ENCODE assay signal across 8 cellular contexts in the genomic region with DNA sequence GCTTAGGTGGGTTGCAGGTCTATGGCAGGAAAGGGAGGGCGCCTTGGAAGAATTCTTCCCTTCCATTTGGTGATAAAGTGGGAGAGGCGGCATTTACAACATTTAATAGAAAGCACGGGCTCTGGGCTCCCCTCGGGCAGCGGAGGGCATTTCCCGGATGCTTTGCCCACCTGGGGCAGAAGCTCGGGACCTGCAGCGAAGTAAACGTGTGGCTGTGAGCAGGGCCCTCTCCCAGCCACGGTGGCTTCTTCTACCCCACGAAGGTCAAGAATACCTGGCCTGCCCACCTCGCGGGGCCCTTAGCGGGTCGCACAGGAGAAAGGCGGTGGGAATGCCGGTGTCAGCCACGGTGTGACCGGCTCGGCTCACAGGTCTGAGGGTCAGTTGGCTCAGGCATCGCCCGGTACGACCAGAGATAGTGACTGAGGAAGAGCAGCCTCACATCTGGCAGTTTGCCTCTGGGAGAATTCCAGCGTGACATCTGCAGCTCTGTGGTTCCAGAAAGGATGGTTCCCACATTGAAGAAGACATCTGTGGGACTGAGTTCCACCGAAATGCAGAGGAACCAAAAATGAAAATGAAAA. TPM values are rescaled to one million over a fixed set of nuclear protein-coding genes. Genes with fewer than 3 reads are reported as not detected.
DNase-seq lines count a peak whose midpoint lies in the region; ATAC-seq and TF ChIP-seq lines count a peak whose summit lies in the region.

No MANE protein-coding gene starts in this region.

- peaks cover 10% of the 10 kb centered on the region for H3K4me1 ChIP-seq in effector memory CD4-positive, alpha-beta T cell (ENCODE audit: control insufficient read depth, insufficient read depth, low read length, poor library complexity, severe bottlenecking)
- H3K4me1 ChIP-seq in urinary bladder (ENCODE audit: insufficient read depth), result no peaks in the 10 kb centered on the region

- no peak for DNase-seq in AG09309 (ENCODE audit: low read depth)
- DNase-seq in NB4 (ENCODE audit: low read depth), result peak; percentile 37
- DNase-seq in effector memory CD4-positive, alpha-beta T cell, result no peak
- peak; percentile 59 for DNase-seq in mucosa of gallbladder (ENCODE audit: low spot score)
- DNase-seq in GM19238 (ENCODE audit: insufficient read length, low spot score), result no peak

- peak; percentile 36 for ATAC-seq in GM19395 (IDR thresholded peaks at IDR 0.05; ENCODE audit: unreplicated experiment)
- ATAC-seq in GM18519 (IDR thresholded peaks at IDR 0.05; ENCODE audit: low FRiP score, unreplicated experiment), result no peak

- H3K4me3 ChIP-seq in AG09309 (ENCODE audit: control insufficient read depth, low read depth, low read length) (peak overlapping the region; percentile 49), NB4 (ENCODE audit: low read depth, low read length) (peak overlapping the region; percentile 75), urinary bladder (ENCODE audit: low read depth, low read length) (peak overlapping the region; percentile 66)
- peak overlapping the region; percentile 16 for H3K4me3 ChIP-seq in effector memory CD4-positive, alpha-beta T cell (ENCODE audit: insufficient read depth, low read depth, low read length, poor library complexity, severe bottlenecking)

- no peak for TF ChIP-seq POLR2A in NB4 (IDR thresholded peaks at IDR 0.05; ENCODE audit: extremely low read depth, insufficient read length)

- no peak overlapping the region for H3K27ac ChIP-seq in effector memory CD4-positive, alpha-beta T cell (ENCODE audit: insufficient read depth, low read length, poor library complexity, severe bottlenecking)
- H3K27ac ChIP-seq in urinary bladder (ENCODE audit: low read depth), result peak overlapping the region; percentile 80

- H3K36me3 ChIP-seq in effector memory CD4-positive, alpha-beta T cell (ENCODE audit: control insufficient read depth, insufficient read depth, low read length), result no peaks in the 10 kb centered on the region
- no peaks in the 10 kb centered on the region for H3K36me3 ChIP-seq in urinary bladder (ENCODE audit: insufficient read depth)

- H3K9me3 ChIP-seq in effector memory CD4-positive, alpha-beta T cell (ENCODE audit: control insufficient read depth, low read length), result no peaks in the 10 kb centered on the region

- TF ChIP-seq CTCF in AG09309 (IDR thresholded peaks at IDR 0.05; ENCODE audit: control insufficient read depth, insufficient read depth, low read depth, low read length, missing control alignments) (no peak), NB4 (IDR thresholded peaks at IDR 0.05; ENCODE audit: low read depth, low read length) (no peak)

- WGBS in urinary bladder, result 3% methylated on average over 25 of the region's 25 CpGs

- H3K27me3 ChIP-seq in effector memory CD4-positive, alpha-beta T cell (replicated peaks; ENCODE audit: control insufficient read depth, insufficient read depth, low read length, poor library complexity, severe bottlenecking), result peaks cover 15% of the 10 kb centered on the region

RNA-seq across cellular contexts. Expression of a gene that starts 0.6 kb away (rescaled TPM):
- total RNA-seq in mucosa of gallbladder (26.0 TPM), urinary bladder (9.7 TPM)
- polyA plus RNA-seq in urinary bladder, result 97.0 TPM

Comparison
In these comparisons a context has a peak if more than half of its experiments do, and no peak if none do; other contexts are left out.
1. DNase-seq: peak in NB4 (single experiment) and mucosa of gallbladder (single experiment); none in AG09309 (single experiment), effector memory CD4-positive, alpha-beta T cell (0 of 3) and GM19238 (single experiment).
2. H3K4me3 ChIP-seq: peak in every context shown above with its lines; median percentile 75 in NB4; 66 in urinary bladder; 49 in AG09309; 16 in effector memory CD4-positive, alpha-beta T cell.